Comparison of ENCODE assay signal across 8 cellular contexts in the genomic region with DNA sequence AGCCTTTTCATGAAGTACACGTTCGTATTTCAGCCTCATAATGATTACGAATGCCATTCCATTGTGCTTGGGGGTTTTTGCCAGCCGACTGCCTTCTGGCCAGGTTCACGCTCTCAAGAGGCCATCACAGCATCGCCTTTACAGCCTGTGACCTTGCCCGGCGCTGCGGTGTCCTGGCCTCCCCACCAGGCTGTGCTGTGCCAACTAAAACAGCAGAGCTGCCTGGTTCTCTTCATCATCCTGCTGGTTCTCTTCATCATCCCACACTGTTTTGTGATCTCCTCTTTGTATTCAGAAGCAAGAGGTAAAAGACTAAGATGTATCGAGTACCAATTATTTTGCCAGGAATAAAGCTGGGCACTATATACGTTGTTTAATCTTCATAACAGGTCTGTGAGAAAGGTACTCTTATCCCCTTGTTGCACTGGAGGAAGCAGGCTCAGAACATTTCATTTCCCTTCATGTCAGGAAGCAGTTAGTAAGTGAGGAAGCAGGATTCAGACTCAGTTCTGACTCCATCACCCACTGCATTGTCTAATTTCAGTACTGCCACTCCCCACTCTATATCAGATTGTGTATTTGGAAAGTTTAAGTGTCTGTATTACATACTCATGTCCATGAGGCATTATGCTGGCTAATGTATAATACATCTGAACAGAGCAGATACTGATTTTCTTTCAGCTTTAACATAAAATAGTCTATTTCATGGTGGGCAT.
DNase-seq lines count a peak whose midpoint lies in the region; ATAC-seq, FAIRE-seq and TF ChIP-seq lines count a peak whose summit lies in the region.

No MANE protein-coding gene starts in this region.

- TF ChIP-seq POLR2A in GM12878 (IDR thresholded peaks at IDR 0.05; ENCODE audit: low read depth, low read length) (no peak), GM12891 (IDR thresholded peaks at IDR 0.05; ENCODE audit: low read depth, low read length) (no peak)

- peak; percentile 15 for DNase-seq in Daoy (ENCODE audit: low read depth)
- peak; percentile 3 for DNase-seq in SW480 (ENCODE audit: low spot score)
- no peak for DNase-seq in GM12878 (ENCODE audit: low read depth, low spot score)
- DNase-seq in lung (ENCODE audit: low spot score): no peak
- DNase-seq in substantia nigra (lab: John Stamatoyannopoulos, UW): peak in 31 of 49 donors; percentile 3 to 64 (median 28)
- no peak for DNase-seq in GM12891 (ENCODE audit: insufficient read length, low spot score)

- intact Hi-C loops in GM12878 (cut with micrococcal nuclease; ENCODE audit: unreplicated experiment): loop anchor here (10.0 kb wide), 1 partner anchor 361 kb away; no protein-coding TSS in a partner anchor

- H3K36me3 ChIP-seq in GM12878 (ENCODE audit: control insufficient read depth in 2 of 2, insufficient read depth in 2 of 2, low read length in 1 of 2): no peaks in the 10 kb centered on the region
- peaks cover 0 to 2% of the 10 kb centered on the region in 2 donors for H3K36me3 ChIP-seq in lung (ENCODE audit: control insufficient read depth in 2 of 2, insufficient read depth in 2 of 2, low read length in 2 of 2)

- no peaks in the 10 kb centered on the region for H3K79me2 ChIP-seq in GM12878 (ENCODE audit: control insufficient read depth, insufficient read depth, low read length)

- SMC1A ChIA-PET in GM12878 (lab: Charles Lee; ENCODE audit: uncharacterized antibody, unreplicated experiment): interaction anchor here (0.8 to 4.9 kb wide), 13 partner anchors 10 to 360 kb away, joined by 3 to 42 read pairs (median 3); no protein-coding TSS in a partner anchor

- H3K4me3 ChIP-seq in GM12878: no peak overlapping the region
- H3K4me3 ChIP-seq in lung: no peak overlapping the region

- H2AFZ ChIP-seq in GM12878 (ENCODE audit: control insufficient read depth, low read depth, low read length): no peak overlapping the region

- no peaks in the 10 kb centered on the region for H3K9me3 ChIP-seq in GM12878 (replicated peaks; ENCODE audit: control insufficient read depth, insufficient read depth, low read length)
- H3K9me3 ChIP-seq in lung (ENCODE audit: control insufficient read depth in 2 of 2, insufficient read depth in 1 of 2, low read length in 1 of 2): no peaks in the 10 kb centered on the region

- FAIRE-seq in GM12878 (lab: Jason Lieb, UNC): no peak
- FAIRE-seq in GM12891 (lab: Jason Lieb, UNC): no peak

- TF ChIP-seq RAD21 in GM12878 (IDR thresholded peaks at IDR 0.05; ENCODE audit: insufficient read depth, low read depth, low read length): peak; percentile 54

- H3K4me1 ChIP-seq in GM12878 (ENCODE audit: control insufficient read depth, insufficient read depth, low read length) (peaks cover 16% of the 10 kb centered on the region), lung (ENCODE audit: control insufficient read depth in 2 of 2, insufficient read depth in 2 of 2, low read length in 2 of 2) (peaks cover 0 to 2% of the 10 kb centered on the region in 2 donors)

- H3K27me3 ChIP-seq in GM12878 (replicated peaks in 1 of 2; ENCODE audit: control insufficient read depth in 2 of 2, insufficient read depth in 2 of 2, low read length in 1 of 2) (no peaks in the 10 kb centered on the region), lung (ENCODE audit: control insufficient read depth, insufficient read depth) (no peaks in the 10 kb centered on the region)

- peak; percentile 45 to 52 (median 47); a peak in 5 of 6 replicates for TF ChIP-seq CTCF in GM12878 (IDR thresholded peaks at IDR 0.05 in 2 of 3, conservative IDR thresholded peaks at IDR 0.05 in 1 of 3; ENCODE audit: control insufficient read depth in 2 of 3, extremely low read depth in 1 of 3, insufficient read depth in 1 of 3, low read depth in 3 of 3, low read length in 3 of 3)
- no peak for TF ChIP-seq CTCF in lung (IDR thresholded peaks at IDR 0.05; ENCODE audit: control extremely low read depth, extremely low read depth)

- TF ChIP-seq EP300 in GM12878 (IDR thresholded peaks at IDR 0.05; ENCODE audit: borderline replicate concordance in 1 of 2, control insufficient read depth in 1 of 2, low read depth in 2 of 2, low read length in 2 of 2): no peak

- ATAC-seq in GM12878: peak; percentile 80
- ATAC-seq in lung (ENCODE audit: insufficient read depth, low FRiP score): no peak
- no peak for ATAC-seq in GM21526 (IDR thresholded peaks at IDR 0.05; ENCODE audit: low FRiP score, unreplicated experiment)
- no peak for ATAC-seq in HG02588 (IDR thresholded peaks at IDR 0.05; ENCODE audit: unreplicated experiment)

- H3K27ac ChIP-seq in GM12878 (ENCODE audit: control insufficient read depth, insufficient read depth) (no peak overlapping the region), lung (ENCODE audit: low read depth in 1 of 2, low read length in 1 of 2) (peak overlapping the region; percentile 2 to 46), substantia nigra (ENCODE audit: low read depth, low read length, poor library complexity, severe bottlenecking) (no peak overlapping the region)

- POLR2A ChIA-PET in GM12878 (lab: Charles Lee): interaction anchor here (0.6 to 0.9 kb wide), 2 partner anchors 9 to 158 kb away, joined by 3 read pairs; no protein-coding TSS in a partner anchor

- in situ Hi-C loops in GM12878 (cut with MboI): no loop called here

- no peak overlapping the region for H3K4me2 ChIP-seq in GM12878 (ENCODE audit: control insufficient read depth, insufficient read depth)

- no TSS peak for BruUV-seq in GM12878 (replicated peaks; lab: Mats Ljungman, UMichigan)

- RAD21 ChIA-PET in GM12878 (lab: Charles Lee; ENCODE audit: unreplicated experiment): interaction anchor here (0.7 to 1.6 kb wide), 5 partner anchors 27 to 360 kb away, joined by 3 to 26 read pairs (median 6); no protein-coding TSS in a partner anchor

- H3K9ac ChIP-seq in GM12878 (ENCODE audit: control insufficient read depth, insufficient read depth, low read length): no peak overlapping the region

- no peaks in the 10 kb centered on the region for H4K20me1 ChIP-seq in GM12878 (ENCODE audit: control insufficient read depth, insufficient read depth)

- 90% methylated on average over 11 of the region's 11 CpGs for WGBS in GM12878 (ENCODE audit: insufficient coverage, insufficient replicate concordance, low lambda C conversion rate, missing lambda C conversion rate)
- WGBS in lung, 2 donors: 81 to 89% methylated on average over 11 of the region's 11 CpGs

- CTCF ChIA-PET in GM12878 (lab: Yijun Ruan, JAX): interaction anchor here (0.8 to 4.2 kb wide), 14 partner anchors 10 to 359 kb away, joined by 3 to 41 read pairs (median 4); no protein-coding TSS in a partner anchor

TF ChIP-seq in GM12878, 131 proteins besides CTCF, POLR2A, EP300 and RAD21 (continues in another document):
- TF ChIP-seq SMC3 (IDR thresholded peaks at IDR 0.05; ENCODE audit: borderline replicate concordance, low read length) (peak; percentile 47; the same call in 1 of the 2 replicates), CREB1 (IDR thresholded peaks at IDR 0.05; ENCODE audit: low read depth) (no peak)
- TF ChIP-seq, protein P1, sequence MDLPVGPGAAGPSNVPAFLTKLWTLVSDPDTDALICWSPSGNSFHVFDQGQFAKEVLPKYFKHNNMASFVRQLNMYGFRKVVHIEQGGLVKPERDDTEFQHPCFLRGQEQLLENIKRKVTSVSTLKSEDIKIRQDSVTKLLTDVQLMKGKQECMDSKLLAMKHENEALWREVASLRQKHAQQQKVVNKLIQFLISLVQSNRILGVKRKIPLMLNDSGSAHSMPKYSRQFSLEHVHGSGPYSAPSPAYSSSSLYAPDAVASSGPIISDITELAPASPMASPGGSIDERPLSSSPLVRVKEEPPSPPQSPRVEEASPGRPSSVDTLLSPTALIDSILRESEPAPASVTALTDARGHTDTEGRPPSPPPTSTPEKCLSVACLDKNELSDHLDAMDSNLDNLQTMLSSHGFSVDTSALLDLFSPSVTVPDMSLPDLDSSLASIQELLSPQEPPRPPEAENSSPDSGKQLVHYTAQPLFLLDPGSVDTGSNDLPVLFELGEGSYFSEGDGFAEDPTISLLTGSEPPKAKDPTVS (IDR thresholded peaks at IDR 0.05; ENCODE audit: low read depth, low read length): no peak

TF ChIP-seq in GM12891, 5 proteins besides CTCF, POLR2A, EP300 and RAD21:
- TF ChIP-seq POU2F2 (IDR thresholded peaks at IDR 0.05; ENCODE audit: low read depth, low read length) (no peak), PAX5 (IDR thresholded peaks at IDR 0.05; ENCODE audit: insufficient read depth, low read length, severe bottlenecking) (no peak), POLR2AphosphoS5 (IDR thresholded peaks at IDR 0.05; ENCODE audit: low read depth, low read length) (no peak), TAF1 (IDR thresholded peaks at IDR 0.05; ENCODE audit: low read depth, low read length) (no peak), SPI1 (IDR thresholded peaks at IDR 0.05; ENCODE audit: low read depth, low read length) (no peak)

Comparison
In these comparisons a context has a peak if more than half of its experiments do, and no peak if none do; other contexts are left out.
1. DNase-seq: peak in Daoy (single experiment), SW480 (single experiment) and substantia nigra (31 of 49); none in GM12878 (single experiment), lung (single experiment) and GM12891 (single experiment).
2. H3K27ac ChIP-seq: peak in lung (2 of 2); none in GM12878 (single experiment) and substantia nigra (single experiment).